ENCODE assay signal across 22 cellular contexts in the genomic region with DNA sequence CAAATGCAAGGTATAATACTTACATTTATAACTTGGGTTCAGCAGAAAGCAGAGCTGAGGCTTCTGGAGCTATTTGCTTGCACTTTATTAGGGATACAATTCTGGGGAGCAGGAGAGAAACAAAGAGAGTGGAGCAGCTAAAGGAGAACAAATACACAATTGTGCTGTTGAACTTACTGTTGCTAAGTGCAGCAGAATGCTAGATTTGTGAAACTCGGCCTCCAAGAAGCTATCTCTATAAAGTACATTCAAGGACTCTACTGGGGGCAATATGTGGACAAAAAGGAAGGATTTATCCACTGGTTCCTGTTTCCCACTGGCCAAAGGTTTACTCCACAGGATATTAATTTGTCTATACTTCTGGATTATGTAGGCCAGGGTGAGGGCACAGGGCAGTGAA.
DNase-seq lines count a peak whose midpoint lies in the region; ATAC-seq and TF ChIP-seq lines count a peak whose summit lies in the region.
"Had no signal": no experiment of that assay in that cellular context is flagged by ENCODE, and none has a peak within 500 bp of the region (broad histone marks: within the 10 kb centered on the region; RNA-seq: fewer than 3 reads in every experiment).

No MANE protein-coding gene starts in this region.

- peaks cover 2 to 10% (median 10%) of the 10 kb centered on the region in 3 experiments; a peak in 6 of 7 replicates for H3K36me3 Mint-ChIP-seq in H9 (ENCODE audit: insufficient read depth in 1 of 3, low read depth in 3 of 3)
- H3K36me3 Mint-ChIP-seq: CD4-positive, alpha-beta memory T cell had no signal

- no peak overlapping the region for H3K14ac ChIP-seq in H9 (ENCODE audit: insufficient read depth, low read length)

- H3K4me3 Mint-ChIP-seq in H9, result no peak overlapping the region
- H3K4me3 Mint-ChIP-seq: CD4-positive, alpha-beta memory T cell had no signal

- H3K4me1 ChIP-seq in H9 (ENCODE audit: insufficient read depth, low read length), result no peaks in the 10 kb centered on the region
- H3K4me1 ChIP-seq in testis, result no peaks in the 10 kb centered on the region
- H3K4me1 ChIP-seq: SJCRH30 had no signal

- H3K27me3 Mint-ChIP-seq in H9 (ENCODE audit: low read depth), result no peaks in the 10 kb centered on the region
- H3K27me3 Mint-ChIP-seq: CD4-positive, alpha-beta memory T cell had no signal

- H3K4ac ChIP-seq in H9 (ENCODE audit: low read depth, low read length), result no peak overlapping the region

- no peaks in the 10 kb centered on the region for H3K36me3 ChIP-seq in testis (ENCODE audit: low read depth, missing control alignments)
- H3K36me3 ChIP-seq: SJCRH30 had no signal

- H4K8ac ChIP-seq in H9 (replicated peaks; ENCODE audit: insufficient read length, low read depth, low read length), result no peak overlapping the region

- TF ChIP-seq CTCF in H9 (conservative IDR thresholded peaks at IDR 0.05) (no peak), testis (IDR thresholded peaks at IDR 0.05) (no peak)

- no peak overlapping the region for H3K4me3 ChIP-seq in testis
- H3K4me3 ChIP-seq: K562, SJCRH30 had no signal

- no peaks in the 10 kb centered on the region for H3K9me3 ChIP-seq in H9 (ENCODE audit: control insufficient read depth, low read depth, low read length)
- H3K9me3 ChIP-seq in testis, result no peaks in the 10 kb centered on the region
- H3K9me3 ChIP-seq: SJCRH30 had no signal

- H2BK120ac ChIP-seq in H9 (ENCODE audit: low read depth, low read length, poor library complexity, severe bottlenecking), result no peak overlapping the region

- WGBS in H9 (ENCODE audit: extremely low coverage, insufficient read length, low lambda C conversion rate), result no CpG with 5 or more reads among the region's 1 CpG
- 43 to 82% methylated on average over 1 of the region's 1 CpG for WGBS in testis, 2 donors

- no peak for TF ChIP-seq POLR2A in testis (IDR thresholded peaks at IDR 0.05)

- H3K27ac ChIP-seq in H9 (ENCODE audit: insufficient read length, low read depth, low read length) (no peak overlapping the region), testis (no peak overlapping the region)
- H3K27ac ChIP-seq: SJCRH30 had no signal

- H3K56ac ChIP-seq in H9 (ENCODE audit: insufficient read length, low read depth, low read length), result no peak overlapping the region

- H3K9me3 Mint-ChIP-seq in H9, result peaks cover 0 to 34% of the 10 kb centered on the region in 2 experiments; a peak in 4 of 5 replicates
- H3K9me3 Mint-ChIP-seq: CD4-positive, alpha-beta memory T cell had no signal

- no peaks in the 10 kb centered on the region for H3K79me2 ChIP-seq in H9 (ENCODE audit: insufficient read depth, low read length)

- intact Hi-C loops in testis (cut with DNase I; ENCODE audit: low total_unique reads), result no loop called here

- H3K18ac ChIP-seq in H9 (ENCODE audit: insufficient read length, low read depth, low read length), result no peak overlapping the region

- H3K23me2 ChIP-seq in H9 (ENCODE audit: insufficient read length, low read depth, low read length, poor library complexity, severe bottlenecking), result no peaks in the 10 kb centered on the region

- H2BK20ac ChIP-seq in H9 (ENCODE audit: low read depth, low read length, poor library complexity, severe bottlenecking), result no peak overlapping the region

- H2BK12ac ChIP-seq in H9 (ENCODE audit: insufficient read length, low read depth, low read length), result no peak overlapping the region

- H3K4me1 Mint-ChIP-seq in H9, result peaks cover 5 to 7% of the 10 kb centered on the region in 2 experiments
- H3K4me1 Mint-ChIP-seq: CD4-positive, alpha-beta memory T cell had no signal

- DNase-seq in H9, result no peak
- DNase-seq in globus pallidus (ENCODE audit: low spot score), result peak; percentile 69
- peak; percentile 20 for DNase-seq in midbrain (lab: John Stamatoyannopoulos, UW)
- DNase-seq in superior temporal gyrus (ENCODE audit: extremely low spot score), result peak; percentile 57
- no peak for DNase-seq in stimulated activated CD8-positive, alpha-beta memory T cell treated with anti-CD3 and anti-CD28 coated beads, Interleukin-4, amount 100 ng/mL, for 48 hours
- no peak for DNase-seq in testis
- DNase-seq: AML-193; CD4-positive, alpha-beta memory T cell; COR-L47; GOT3; HCEC 1CT; Kasumi-1; NCI-H1092 treated with DMSO at 0.1 percent for 48 hours; NCI-H1436; NCI-H1930; NCI-H2107; NCI-H524; NCI-H748 treated with DMSO at 0.1 percent for 48 hours; PC-3; SJCRH30 had no signal

- H3K27me3 ChIP-seq in H9 (ENCODE audit: insufficient read depth, low read length), result no peaks in the 10 kb centered on the region
- no peaks in the 10 kb centered on the region for H3K27me3 ChIP-seq in testis
- H3K27me3 ChIP-seq: SJCRH30 had no signal

- H3T11ph ChIP-seq in H9 (ENCODE audit: low read length), result no peak overlapping the region

- H3K9ac ChIP-seq in H9 (ENCODE audit: extremely low read depth, insufficient read length, low read length), result no peak overlapping the region

- H4K91ac ChIP-seq in H9 (ENCODE audit: insufficient read length, low read depth, low read length), result no peak overlapping the region

- no peaks in the 10 kb centered on the region for H3K79me1 ChIP-seq in H9 (ENCODE audit: insufficient read depth, low read depth, low read length, poor library complexity, severe bottlenecking)

- H2BK15ac ChIP-seq in H9 (ENCODE audit: low read depth, low read length), result no peak overlapping the region

- H2BK5ac ChIP-seq in H9 (ENCODE audit: insufficient read length, low read length), result no peak overlapping the region

- H3K23ac ChIP-seq in H9 (ENCODE audit: insufficient read length, low read depth, low read length), result no peak overlapping the region

- no peak for ATAC-seq in GM21529 (IDR thresholded peaks at IDR 0.05; ENCODE audit: unreplicated experiment)
- ATAC-seq: K562, PC-3 had no signal

- H2AK5ac ChIP-seq in H9 (ENCODE audit: insufficient read length, low read length), result no peak overlapping the region

- H4K5ac ChIP-seq in H9 (ENCODE audit: insufficient read length, low read depth, low read length), result no peak overlapping the region

- H4K20me1 ChIP-seq in H9 (ENCODE audit: control insufficient read depth, insufficient read depth, insufficient read length), result no peaks in the 10 kb centered on the region

- H3K27ac Mint-ChIP-seq in H9, result no peak overlapping the region
- H3K27ac Mint-ChIP-seq: CD4-positive, alpha-beta memory T cell had no signal

- H3K4me2 ChIP-seq in H9 (ENCODE audit: insufficient read depth, insufficient read length, low read length), result no peak overlapping the region

- H2AFZ ChIP-seq in H9 (ENCODE audit: low read length), result peak overlapping the region; percentile 29

Comparison
In these comparisons a context has a peak if more than half of its experiments do, and no peak if none do; other contexts are left out.
1. DNase-seq: peak in globus pallidus (single experiment), midbrain (single experiment) and superior temporal gyrus (single experiment); none in H9 (single experiment), stimulated activated CD8-positive, alpha-beta memory T cell treated with anti-CD3 and anti-CD28 coated beads, Interleukin-4, amount 100 ng/mL, for 48 hours (single experiment) and testis (single experiment).